Comparison of ENCODE assay signal across 8 cellular contexts in the genomic region with DNA sequence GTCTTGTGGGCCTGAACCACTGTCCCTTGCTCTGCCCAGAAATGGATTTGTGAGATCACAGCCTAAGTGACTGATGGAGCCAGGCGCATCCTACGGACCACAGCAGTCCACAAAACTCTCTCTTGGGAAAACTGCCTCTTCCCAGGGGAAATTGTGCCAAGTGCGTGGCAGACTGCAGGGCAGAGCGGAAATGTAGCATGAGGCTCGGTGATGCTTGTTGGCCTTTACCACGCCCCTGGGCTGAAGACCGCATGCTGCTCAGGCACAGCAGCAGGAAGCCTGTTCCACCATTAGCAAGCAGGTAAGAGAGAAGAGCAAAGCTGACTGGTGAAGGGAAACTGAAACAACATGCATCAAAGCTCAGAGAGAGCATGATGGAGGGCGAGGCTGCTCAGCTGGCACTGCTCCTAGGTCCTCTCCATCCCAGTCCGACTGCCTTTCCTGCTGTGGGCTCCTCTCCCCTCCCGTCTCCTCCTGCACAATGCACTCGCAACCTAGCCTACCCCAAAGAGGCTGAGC. TPM values are rescaled to one million over a fixed set of nuclear protein-coding genes. Genes with fewer than 3 reads are reported as not detected.
DNase-seq lines count a peak whose midpoint lies in the region; ATAC-seq and TF ChIP-seq lines count a peak whose summit lies in the region.

No MANE protein-coding gene starts in this region.

- H2BK120ac ChIP-seq in mesenchymal stem cell (ENCODE audit: low read depth, low read length): no peak overlapping the region

- peak; percentile 49 for DNase-seq in activated CD4-positive, alpha-beta T cell treated with anti-CD3 and anti-CD28 coated beads, Interleukin-2, amount 50 U/mL, for 1 hour
- no peak for DNase-seq in colonic mucosa
- DNase-seq in stimulated activated CD4-positive, alpha-beta T cell treated with anti-CD3 and anti-CD28 coated beads, TNF-alpha, amount 100 ng/mL, for 48 hours (ENCODE audit: low read depth in 3 of 3): peak in 2 of 3 donors; percentile 42 to 53
- no peak for DNase-seq in mesenchymal stem cell
- DNase-seq in inferior parietal cortex (ENCODE audit: extremely low spot score): no peak

- TF ChIP-seq POLR2A in GM19193 (IDR thresholded peaks at IDR 0.05; ENCODE audit: extremely low read depth, insufficient read depth, insufficient read length): peak; percentile 5

- H4K8ac ChIP-seq in mesenchymal stem cell (ENCODE audit: low read length): no peak overlapping the region

- H3K36me3 ChIP-seq in colonic mucosa (no peaks in the 10 kb centered on the region), mesenchymal stem cell (ENCODE audit: control insufficient read depth in 1 of 2, insufficient read depth in 2 of 2, low read depth in 1 of 2, low read length in 2 of 2) (peaks cover 23 to 62% of the 10 kb centered on the region in 2 experiments)

- H3K27me3 ChIP-seq in colonic mucosa (no peaks in the 10 kb centered on the region), mesenchymal stem cell (ENCODE audit: control insufficient read depth in 1 of 2, insufficient read depth in 1 of 2, low read length in 2 of 2) (no peaks in the 10 kb centered on the region)

- no peak overlapping the region for H4K91ac ChIP-seq in mesenchymal stem cell (ENCODE audit: low read length)

- no peak overlapping the region for H2BK15ac ChIP-seq in mesenchymal stem cell (ENCODE audit: low read depth, poor library complexity, severe bottlenecking)

- no peak for TF ChIP-seq CTCF in colonic mucosa (IDR thresholded peaks at IDR 0.05)

- no peak overlapping the region for H3K18ac ChIP-seq in mesenchymal stem cell (ENCODE audit: low read depth in 1 of 2, low read length in 2 of 2)

- H3K14ac ChIP-seq in mesenchymal stem cell (ENCODE audit: low read length in 2 of 2): no peak overlapping the region

- H2AK5ac ChIP-seq in mesenchymal stem cell (ENCODE audit: low read length, severe bottlenecking): no peak overlapping the region

- no peak overlapping the region for H3K23ac ChIP-seq in mesenchymal stem cell (ENCODE audit: low read length in 2 of 2)

- ATAC-seq in HG03439 (IDR thresholded peaks at IDR 0.05; ENCODE audit: unreplicated experiment) (no peak), HG02973 (IDR thresholded peaks at IDR 0.05; ENCODE audit: unreplicated experiment) (no peak)

- H3K4ac ChIP-seq in mesenchymal stem cell (ENCODE audit: low read depth in 1 of 2, low read length in 2 of 2): no peak overlapping the region

- no peak overlapping the region for H3K4me2 ChIP-seq in mesenchymal stem cell (ENCODE audit: low read length, poor library complexity, severe bottlenecking)

- no peaks in the 10 kb centered on the region for H3K4me1 ChIP-seq in colonic mucosa
- peaks cover 6% of the 10 kb centered on the region for H3K4me1 ChIP-seq in mesenchymal stem cell (ENCODE audit: control insufficient read depth, insufficient read depth, low read depth, low read length)

- 95% methylated on average over 7 of the region's 11 CpGs for WGBS in mesenchymal stem cell

- no peak overlapping the region for H2BK12ac ChIP-seq in mesenchymal stem cell (ENCODE audit: low read length in 2 of 2)

- H3K79me1 ChIP-seq in mesenchymal stem cell (replicated peaks; ENCODE audit: low read length, poor library complexity, severe bottlenecking): no peaks in the 10 kb centered on the region

- no peaks in the 10 kb centered on the region for H3K9me3 ChIP-seq in colonic mucosa
- no peaks in the 10 kb centered on the region for H3K9me3 ChIP-seq in mesenchymal stem cell (ENCODE audit: control insufficient read depth, low read length)

- intact Hi-C loops in colonic mucosa (cut with DNase I): no loop called here

- H2AFZ ChIP-seq in mesenchymal stem cell (ENCODE audit: low read depth, low read length): no peak overlapping the region

- H3K27ac ChIP-seq in colonic mucosa: peak overlapping the region; percentile 33
- H3K27ac ChIP-seq in mesenchymal stem cell (ENCODE audit: low read length, poor library complexity, severe bottlenecking): no peak overlapping the region

- H2BK5ac ChIP-seq in mesenchymal stem cell (ENCODE audit: low read depth, low read length, poor library complexity, severe bottlenecking): no peak overlapping the region

- H3K4me3 ChIP-seq in colonic mucosa: no peak overlapping the region
- no peak overlapping the region for H3K4me3 ChIP-seq in mesenchymal stem cell (ENCODE audit: insufficient read depth in 1 of 2, low read depth in 1 of 2, low read length in 2 of 2)

- no peak overlapping the region for H3K9ac ChIP-seq in colonic mucosa (ENCODE audit: low read depth in 2 of 2, low read length in 2 of 2)
- no peak overlapping the region for H3K9ac ChIP-seq in mesenchymal stem cell (ENCODE audit: low read length)

RNA-seq across cellular contexts. Expression of a gene that starts 26.5 kb away (rescaled TPM):
- 1 to 10 TPM in 1 of 2 donors, under 1 TPM in 1; 0.91 to 3.1 TPM for total RNA-seq in colonic mucosa
- polyA plus RNA-seq in mesenchymal stem cell (2013, experiment 1 of 2): 23.7 TPM
- 24.0 TPM for polyA plus RNA-seq in mesenchymal stem cell (2013, experiment 2 of 2)

RNA-seq across cellular contexts. Expression of a gene that starts 31.4 kb away (rescaled TPM):
- total RNA-seq in colonic mucosa: 10 to 100 TPM; 10.4 to 13.2 TPM
- polyA plus RNA-seq in mesenchymal stem cell (2013, experiment 1 of 2): 10.8 TPM
- polyA plus RNA-seq in mesenchymal stem cell (2013, experiment 2 of 2): 10.8 TPM

RNA-seq across cellular contexts. Expression of a gene that starts 43.3 kb away (rescaled TPM):
- total RNA-seq in colonic mucosa: 100 to 1,000 TPM in 1 of 2 donors, 10 to 100 TPM in 1; 93.1 to 102 TPM
- polyA plus RNA-seq in mesenchymal stem cell (2013, experiment 1 of 2): 63.2 TPM
- 60.2 TPM for polyA plus RNA-seq in mesenchymal stem cell (2013, experiment 2 of 2)

Comparison
In these comparisons a context has a peak if more than half of its experiments do, and no peak if none do; other contexts are left out.
1. DNase-seq: peak in activated CD4-positive, alpha-beta T cell treated with anti-CD3 and anti-CD28 coated beads, Interleukin-2, amount 50 U/mL, for 1 hour (single experiment) and stimulated activated CD4-positive, alpha-beta T cell treated with anti-CD3 and anti-CD28 coated beads, TNF-alpha, amount 100 ng/mL, for 48 hours (2 of 3); none in colonic mucosa (single experiment), mesenchymal stem cell (single experiment) and inferior parietal cortex (single experiment).